In the genomic region with DNA sequence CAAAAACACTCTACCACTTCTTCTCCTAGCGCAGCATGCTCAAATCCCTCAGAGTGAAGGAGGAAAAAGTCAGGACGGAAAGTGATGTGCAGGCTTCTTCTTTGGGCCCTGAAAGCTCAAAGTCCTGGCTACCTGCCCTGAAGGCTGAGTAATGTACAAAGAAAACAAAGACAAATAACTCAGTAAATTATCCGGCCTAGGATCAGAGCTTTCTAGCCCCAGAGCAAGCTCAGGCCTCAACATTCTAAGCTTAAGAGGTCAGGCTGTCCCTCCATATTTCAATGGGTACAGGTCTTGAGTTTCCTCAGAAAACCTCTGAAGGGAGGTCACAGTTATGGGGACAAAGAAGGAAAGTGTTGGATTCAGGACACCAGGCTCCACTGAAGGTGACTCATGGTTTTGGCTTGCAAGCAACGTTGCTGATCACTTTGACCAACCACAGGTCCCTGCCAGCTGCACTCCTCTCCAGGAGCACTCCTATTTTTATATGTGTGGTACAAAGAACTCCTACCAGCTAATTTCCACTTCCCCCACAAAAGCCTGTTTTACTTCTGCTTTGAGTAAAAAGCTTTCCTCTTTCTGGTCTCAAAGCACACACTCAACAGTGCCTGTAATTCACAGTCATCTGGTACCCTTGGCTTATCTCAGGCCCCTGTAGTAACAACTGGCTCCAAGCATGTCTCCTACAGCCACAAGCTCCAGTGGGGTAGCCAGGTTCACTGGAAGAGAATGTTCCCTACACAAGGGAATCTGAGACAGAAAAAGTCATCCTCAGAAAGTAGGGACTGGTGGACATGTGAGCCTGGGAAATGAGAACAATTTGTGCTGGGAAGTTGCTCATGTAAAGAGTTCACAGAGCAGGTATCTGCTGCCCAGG, we compare ENCODE assay signal across 1 cellular context.
TF ChIP-seq lines count a peak whose summit lies in the region.

No MANE protein-coding gene starts in this region.

TF ChIP-seq in WTC11, 78 proteins besides CTCF, POLR2A, EP300 and RAD21 (continued from another document):
- TF ChIP-seq, protein P1, sequence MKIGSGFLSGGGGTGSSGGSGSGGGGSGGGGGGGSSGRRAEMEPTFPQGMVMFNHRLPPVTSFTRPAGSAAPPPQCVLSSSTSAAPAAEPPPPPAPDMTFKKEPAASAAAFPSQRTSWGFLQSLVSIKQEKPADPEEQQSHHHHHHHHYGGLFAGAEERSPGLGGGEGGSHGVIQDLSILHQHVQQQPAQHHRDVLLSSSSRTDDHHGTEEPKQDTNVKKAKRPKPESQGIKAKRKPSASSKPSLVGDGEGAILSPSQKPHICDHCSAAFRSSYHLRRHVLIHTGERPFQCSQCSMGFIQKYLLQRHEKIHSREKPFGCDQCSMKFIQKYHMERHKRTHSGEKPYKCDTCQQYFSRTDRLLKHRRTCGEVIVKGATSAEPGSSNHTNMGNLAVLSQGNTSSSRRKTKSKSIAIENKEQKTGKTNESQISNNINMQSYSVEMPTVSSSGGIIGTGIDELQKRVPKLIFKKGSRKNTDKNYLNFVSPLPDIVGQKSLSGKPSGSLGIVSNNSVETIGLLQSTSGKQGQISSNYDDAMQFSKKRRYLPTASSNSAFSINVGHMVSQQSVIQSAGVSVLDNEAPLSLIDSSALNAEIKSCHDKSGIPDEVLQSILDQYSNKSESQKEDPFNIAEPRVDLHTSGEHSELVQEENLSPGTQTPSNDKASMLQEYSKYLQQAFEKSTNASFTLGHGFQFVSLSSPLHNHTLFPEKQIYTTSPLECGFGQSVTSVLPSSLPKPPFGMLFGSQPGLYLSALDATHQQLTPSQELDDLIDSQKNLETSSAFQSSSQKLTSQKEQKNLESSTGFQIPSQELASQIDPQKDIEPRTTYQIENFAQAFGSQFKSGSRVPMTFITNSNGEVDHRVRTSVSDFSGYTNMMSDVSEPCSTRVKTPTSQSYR (CRISPR knock-in tag; IDR thresholded peaks at IDR 0.05), result no peak
- TF ChIP-seq EMX1 (CRISPR knock-in tag; IDR thresholded peaks at IDR 0.05) (no peak), TCF7 (CRISPR knock-in tag; IDR thresholded peaks at IDR 0.05; ENCODE audit: low read depth) (no peak), CREB1 (CRISPR knock-in tag; IDR thresholded peaks at IDR 0.05) (no peak)
- TF ChIP-seq, protein P2, sequence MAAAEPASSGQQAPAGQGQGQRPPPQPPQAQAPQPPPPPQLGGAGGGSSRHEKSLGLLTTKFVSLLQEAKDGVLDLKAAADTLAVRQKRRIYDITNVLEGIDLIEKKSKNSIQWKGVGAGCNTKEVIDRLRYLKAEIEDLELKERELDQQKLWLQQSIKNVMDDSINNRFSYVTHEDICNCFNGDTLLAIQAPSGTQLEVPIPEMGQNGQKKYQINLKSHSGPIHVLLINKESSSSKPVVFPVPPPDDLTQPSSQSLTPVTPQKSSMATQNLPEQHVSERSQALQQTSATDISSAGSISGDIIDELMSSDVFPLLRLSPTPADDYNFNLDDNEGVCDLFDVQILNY (CRISPR knock-in tag; IDR thresholded peaks at IDR 0.05), result no peak
- TF ChIP-seq, protein P3, sequence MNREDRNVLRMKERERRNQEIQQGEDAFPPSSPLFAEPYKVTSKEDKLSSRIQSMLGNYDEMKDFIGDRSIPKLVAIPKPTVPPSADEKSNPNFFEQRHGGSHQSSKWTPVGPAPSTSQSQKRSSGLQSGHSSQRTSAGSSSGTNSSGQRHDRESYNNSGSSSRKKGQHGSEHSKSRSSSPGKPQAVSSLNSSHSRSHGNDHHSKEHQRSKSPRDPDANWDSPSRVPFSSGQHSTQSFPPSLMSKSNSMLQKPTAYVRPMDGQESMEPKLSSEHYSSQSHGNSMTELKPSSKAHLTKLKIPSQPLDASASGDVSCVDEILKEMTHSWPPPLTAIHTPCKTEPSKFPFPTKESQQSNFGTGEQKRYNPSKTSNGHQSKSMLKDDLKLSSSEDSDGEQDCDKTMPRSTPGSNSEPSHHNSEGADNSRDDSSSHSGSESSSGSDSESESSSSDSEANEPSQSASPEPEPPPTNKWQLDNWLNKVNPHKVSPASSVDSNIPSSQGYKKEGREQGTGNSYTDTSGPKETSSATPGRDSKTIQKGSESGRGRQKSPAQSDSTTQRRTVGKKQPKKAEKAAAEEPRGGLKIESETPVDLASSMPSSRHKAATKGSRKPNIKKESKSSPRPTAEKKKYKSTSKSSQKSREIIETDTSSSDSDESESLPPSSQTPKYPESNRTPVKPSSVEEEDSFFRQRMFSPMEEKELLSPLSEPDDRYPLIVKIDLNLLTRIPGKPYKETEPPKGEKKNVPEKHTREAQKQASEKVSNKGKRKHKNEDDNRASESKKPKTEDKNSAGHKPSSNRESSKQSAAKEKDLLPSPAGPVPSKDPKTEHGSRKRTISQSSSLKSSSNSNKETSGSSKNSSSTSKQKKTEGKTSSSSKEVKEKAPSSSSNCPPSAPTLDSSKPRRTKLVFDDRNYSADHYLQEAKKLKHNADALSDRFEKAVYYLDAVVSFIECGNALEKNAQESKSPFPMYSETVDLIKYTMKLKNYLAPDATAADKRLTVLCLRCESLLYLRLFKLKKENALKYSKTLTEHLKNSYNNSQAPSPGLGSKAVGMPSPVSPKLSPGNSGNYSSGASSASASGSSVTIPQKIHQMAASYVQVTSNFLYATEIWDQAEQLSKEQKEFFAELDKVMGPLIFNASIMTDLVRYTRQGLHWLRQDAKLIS (CRISPR knock-in tag; IDR thresholded peaks at IDR 0.05; ENCODE audit: borderline replicate concordance), result no peak
TF ChIP-seq in WTC11: peak in this region for 0.
